Comparison of ENCODE assay signal across 6 cellular contexts in the genomic region with DNA sequence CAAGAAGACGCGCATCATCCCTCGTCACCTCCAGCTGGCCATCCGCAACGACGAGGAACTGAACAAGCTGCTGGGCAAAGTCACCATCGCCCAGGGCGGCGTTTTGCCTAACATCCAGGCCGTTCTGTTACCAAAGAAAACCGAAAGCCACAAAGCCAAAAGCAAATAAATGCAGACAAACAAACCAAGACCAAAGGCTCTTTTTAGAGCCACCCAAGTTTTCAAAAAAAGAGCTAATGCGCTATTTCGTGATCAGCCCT. TPM values are rescaled to one million over a fixed set of nuclear protein-coding genes. Genes with fewer than 3 reads are reported as not detected.
A peak's percentile ranks its signal among the peaks of the same experiment; 100 is the strongest.
DNase-seq lines count a peak whose midpoint lies in the region; ATAC-seq and TF ChIP-seq lines count a peak whose summit lies in the region.
"Not testable (repeated sequence)": the region's sequence is repeated elsewhere in the genome, so short reads cannot be mapped to it uniquely, and the experiment has no call there.

No MANE protein-coding gene starts in this region.

- TF ChIP-seq EP300 in neural cell (conservative IDR thresholded peaks at IDR 0.05; ENCODE audit: poor library complexity, severe bottlenecking); transverse colon (IDR thresholded peaks at IDR 0.05; ENCODE audit: low read depth): not testable (repeated sequence)

- H3K9me2 ChIP-seq in neural cell (ENCODE audit: insufficient read depth, low read length): not testable (repeated sequence)

- intact Hi-C loops in body of pancreas (cut with DNase I); heart right ventricle (cut with DNase I); transverse colon (cut with DNase I; ENCODE audit: low total_unique reads): not testable (repeated sequence)

- H3F3A ChIP-seq in neural cell (ENCODE audit: insufficient read depth, low read length, poor library complexity, severe bottlenecking): not testable (repeated sequence)

- not testable (repeated sequence) for TF ChIP-seq RAD21 in neural cell (conservative IDR thresholded peaks at IDR 0.05)

- not testable (repeated sequence) for H3K27me3 ChIP-seq in MG63; body of pancreas; heart right ventricle; neural cell (ENCODE audit: insufficient read depth, low read depth, low read length); transverse colon

- peaks cover 31% of the 10 kb centered on the region for H3K4me1 ChIP-seq in body of pancreas
- H3K4me1 ChIP-seq in heart right ventricle: peaks cover 0 to 35% (median 29%) of the 10 kb centered on the region in 9 donors
- peaks cover 0 to 25% (median 13%) of the 10 kb centered on the region in 4 donors for H3K4me1 ChIP-seq in transverse colon

- peak overlapping the region; percentile 98 to 100 (median 100) for H3K27ac ChIP-seq in body of pancreas
- peak overlapping the region; percentile 89 to 100 (median 98) for H3K27ac ChIP-seq in heart right ventricle
- peak overlapping the region; percentile 97 for H3K27ac ChIP-seq in neural cell (ENCODE audit: low read length)
- H3K27ac ChIP-seq in transverse colon: peak overlapping the region; percentile 97 to 100 (median 98)

- DNase-seq in GM12865 (ENCODE audit: low read depth); MG63; body of pancreas; heart right ventricle; transverse colon: not testable (repeated sequence)

- H3K4me3 ChIP-seq in GM12865 (ENCODE audit: low read depth, low read length) (peak overlapping the region; percentile 68), MG63 (peak overlapping the region; percentile 68), body of pancreas (peak overlapping the region in 1 of 2 donors; percentile 28), heart right ventricle (peak overlapping the region; percentile 55 to 95 (median 69)), neural cell (ENCODE audit: low read length) (peak overlapping the region; percentile 82), transverse colon (peak overlapping the region; percentile 41 to 76 (median 61))

- not testable (repeated sequence) for H2AFZ ChIP-seq in neural cell (ENCODE audit: low read depth, low read length)

- H4K20me1 ChIP-seq in neural cell (ENCODE audit: insufficient read depth): not testable (repeated sequence)

- H3K79me2 ChIP-seq in neural cell (replicated peaks; ENCODE audit: insufficient read depth, low read length): peaks cover 37% of the 10 kb centered on the region

- ATAC-seq in body of pancreas, heart right ventricle: not testable (repeated sequence)

- not testable (repeated sequence) for TF ChIP-seq CTCF in GM12865 (IDR thresholded peaks at IDR 0.05; ENCODE audit: insufficient read depth, low read depth, low read length, missing control alignments); body of pancreas (IDR thresholded peaks at IDR 0.05); heart right ventricle (IDR thresholded peaks at IDR 0.05); neural cell (IDR thresholded peaks at IDR 0.05; ENCODE audit: poor library complexity, severe bottlenecking); transverse colon (IDR thresholded peaks at IDR 0.05)

- in situ Hi-C loops in transverse colon (cut with MboI; ENCODE audit: low pct_ligation_motif_present in 1 of 4, low pct_unique_long_range_greater_than_20kb in 1 of 4, low sequenced_read_pairs in 3 of 4): not testable (repeated sequence)

- not testable (repeated sequence) for H3K9me3 ChIP-seq in MG63; body of pancreas; heart right ventricle; neural cell (ENCODE audit: low read length); transverse colon

- H3K9ac ChIP-seq in neural cell (ENCODE audit: low read length): peak overlapping the region; percentile 93

- not testable (repeated sequence) for TF ChIP-seq POLR2A in body of pancreas (IDR thresholded peaks at IDR 0.05); transverse colon (IDR thresholded peaks at IDR 0.05)

- H3K36me3 ChIP-seq in MG63; body of pancreas (replicated peaks in 1 of 2; ENCODE audit: insufficient read depth in 1 of 2, low read depth in 2 of 2); heart right ventricle; neural cell (ENCODE audit: insufficient read depth, low read length); transverse colon: not testable (repeated sequence)

- peak overlapping the region; percentile 74 for H3K4me2 ChIP-seq in neural cell (ENCODE audit: low read length)

- WGBS in body of pancreas, 2 donors: 1% methylated on average over 12 to 13 of the region's 13 CpGs
- 0 to 1% methylated on average over 7 to 11 of the region's 13 CpGs for WGBS in heart right ventricle, 2 donors
- WGBS in transverse colon (ENCODE audit: low coverage in 1 of 2), 2 donors: 2% methylated on average over 11 of the region's 13 CpGs; no CpG with 5 or more reads in 1 of the 2 donors

RNA-seq across cellular contexts. Expression of a gene that starts 12.2 kb away (rescaled TPM):
- total RNA-seq in MG63 (2014; rRNA removed; shearing (Covaris generic); ENCODE audit: low replicate concordance): 9.5 and 33.3 TPM in 2 replicates
- total RNA-seq in body of pancreas (10 to 100 TPM in 1 of 2 donors, 1 to 10 TPM in 1; 9.6 to 35.5 TPM), heart right ventricle (10 to 100 TPM; 12.9 to 20.0 (median 15.8) TPM), transverse colon (10 to 100 TPM in 3 of 4 donors, 1 to 10 TPM in 1; 7.4 to 61.0 (median 31.5) TPM)
- polyA plus RNA-seq in heart right ventricle (10 to 100 TPM; 22.7 to 33.6 TPM), neural cell (19.6 and 26.3 TPM in 2 replicates)
- polyA minus RNA-seq in neural cell: 8.6 and 9.0 TPM in 2 replicates

RNA-seq across cellular contexts. Expression of a gene that starts 30.5 kb away (rescaled TPM):
- 0.16 TPM in 1 of 2 replicates, not detected in the other for total RNA-seq in MG63 (2014; rRNA removed; shearing (Covaris generic); ENCODE audit: low replicate concordance)
- 1 to 10 TPM in 1 of 2 donors, under 1 TPM in 1; 0.33 to 2.1 TPM for total RNA-seq in body of pancreas
- under 1 TPM; 0.14 to 0.68 (median 0.31) TPM for total RNA-seq in heart right ventricle
- under 1 TPM; 0.44 to 0.48 TPM for polyA plus RNA-seq in heart right ventricle
- polyA plus RNA-seq in neural cell: 78.1 and 95.3 TPM in 2 replicates
- polyA minus RNA-seq in neural cell: 174 and 183 TPM in 2 replicates
- 1 to 10 TPM in 3 of 4 donors, under 1 TPM in 1; 0.40 to 2.5 (median 1.5) TPM for total RNA-seq in transverse colon

RNA-seq across cellular contexts. Expression of a gene that starts 40.5 kb away (rescaled TPM):
- total RNA-seq in MG63 (2014; rRNA removed; shearing (Covaris generic); ENCODE audit: low replicate concordance): 35.9 and 42.3 TPM in 2 replicates
- total RNA-seq in body of pancreas (1 to 10 TPM; 4.7 to 8.2 TPM), heart right ventricle (10 to 100 TPM; 19.8 to 31.9 (median 26.2) TPM), transverse colon (10 to 100 TPM; 32.4 to 78.6 (median 46.2) TPM)
- polyA plus RNA-seq in heart right ventricle (10 to 100 TPM; 12.6 to 20.3 TPM), neural cell (7.8 and 14.1 TPM in 2 replicates)
- 10.7 and 15.3 TPM in 2 replicates for polyA minus RNA-seq in neural cell

RNA-seq across cellular contexts. Expression of a gene that starts 49.6 kb away (rescaled TPM):
- total RNA-seq in MG63 (2014; rRNA removed; shearing (Covaris generic); ENCODE audit: low replicate concordance): 0.35 and 3.0 TPM in 2 replicates
- total RNA-seq in body of pancreas (10 to 100 TPM in 1 of 2 donors, 1 to 10 TPM in 1; 3.0 to 28.3 TPM), heart right ventricle (1 to 10 TPM in 9 of 10 donors, under 1 TPM in 1; 0.95 to 5.3 (median 2.5) TPM), transverse colon (100 to 1,000 TPM; 284 to 483 (median 296) TPM)
- polyA plus RNA-seq in heart right ventricle (1 to 10 TPM; 1.9 to 5.3 TPM), neural cell (0.58 and 1.6 TPM in 2 replicates)
- polyA minus RNA-seq in neural cell: 0.46 and 0.49 TPM in 2 replicates
